ENCODE assay signal across 27 cellular contexts in the genomic region with DNA sequence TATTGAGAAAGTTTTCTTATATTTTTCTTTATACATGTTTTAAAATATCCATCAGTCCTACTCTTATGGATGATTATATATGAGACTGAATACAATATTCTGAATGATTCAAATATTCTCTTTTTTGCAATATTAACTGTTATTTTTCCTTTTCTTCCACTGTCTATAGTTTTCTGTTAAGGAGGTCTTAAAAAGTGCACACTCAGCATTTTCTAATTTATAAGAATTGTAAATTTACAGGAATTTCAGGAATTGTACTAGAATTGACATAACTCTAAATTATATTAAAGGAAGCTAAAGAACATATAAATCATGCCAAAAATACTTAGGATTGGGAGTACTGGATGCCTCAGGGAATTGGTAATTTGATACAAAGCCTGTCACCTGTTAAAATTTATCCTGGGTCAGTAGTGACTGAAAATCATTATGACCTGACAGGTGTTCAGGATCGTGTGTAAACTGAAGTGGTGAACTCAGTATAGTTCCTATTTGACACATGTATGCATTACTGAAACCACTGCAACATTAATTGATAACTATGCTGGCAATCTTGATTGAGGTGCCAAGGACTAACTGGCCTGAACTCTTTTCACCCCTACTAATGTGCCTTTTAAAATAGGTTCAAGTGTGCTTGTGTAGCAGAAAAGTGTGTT. TPM values are rescaled to one million over a fixed set of nuclear protein-coding genes. Genes with fewer than 3 reads are reported as not detected.
DNase-seq lines count a peak whose midpoint lies in the region; ATAC-seq and TF ChIP-seq lines count a peak whose summit lies in the region.
"Had no signal": no experiment of that assay in that cellular context is flagged by ENCODE, and none has a peak within 500 bp of the region (broad histone marks: within the 10 kb centered on the region; RNA-seq: fewer than 3 reads in every experiment).

No MANE protein-coding gene starts in this region.

- H3K27me3 ChIP-seq in GM23338 (ENCODE audit: insufficient read depth) = no peaks in the 10 kb centered on the region
- H3K27me3 ChIP-seq: body of pancreas, transverse colon had no signal

- H3F3A ChIP-seq in GM23338 (replicated peaks; ENCODE audit: low read depth) = no peaks in the 10 kb centered on the region

- H4K20me1 ChIP-seq in GM23338 (replicated peaks; ENCODE audit: insufficient read depth) = no peaks in the 10 kb centered on the region

- ATAC-seq in HG03175 (IDR thresholded peaks at IDR 0.05; ENCODE audit: unreplicated experiment) (peak; percentile 72), GM21786 (IDR thresholded peaks at IDR 0.05; ENCODE audit: unreplicated experiment) (no peak), GM23338 (no peak)
- ATAC-seq: activated CD8-positive, alpha-beta memory T cell treated with anti-CD3 and anti-CD28 coated beads, Interleukin-2, amount 10 ng/mL, durations not matched to agents 7 days and 5 days; body of pancreas had no signal

- H3K4me1 Mint-ChIP-seq in GM23338 = no peaks in the 10 kb centered on the region
- H3K4me1 Mint-ChIP-seq: activated CD8-positive, alpha-beta memory T cell treated with anti-CD3 and anti-CD28 coated beads, Interleukin-2, amount 10 ng/mL, durations not matched to agents 7 days and 5 days; IgD-negative memory B cell had no signal

- no peak overlapping the region for H3K4me2 ChIP-seq in GM23338

- H3K27me3 Mint-ChIP-seq in GM23338 (ENCODE audit: insufficient read depth, low read depth, poor library complexity) = no peaks in the 10 kb centered on the region
- H3K27me3 Mint-ChIP-seq: IgD-negative memory B cell had no signal

- H3K27ac Mint-ChIP-seq in GM23338 = no peak overlapping the region
- H3K27ac Mint-ChIP-seq: activated CD8-positive, alpha-beta memory T cell treated with anti-CD3 and anti-CD28 coated beads, Interleukin-2, amount 10 ng/mL, durations not matched to agents 7 days and 5 days; IgD-negative memory B cell; stimulated activated naive CD8-positive, alpha-beta T cell treated with anti-CD3 and anti-CD28 coated beads, Interleukin-15, Interleukin-2, amounts not matched to agents 100 ng/mL and 50 ng/mL, for 24 hours; T-helper 1 cell treated with Interleukin-12 subunit alpha and Interleukin-12 subunit beta and Interleukin-4 antibody, amounts not matched to agents 30 μg/mL and 1 μg/mL, for 36 hours had no signal

- DNase-seq in DMS153 (lab: John Stamatoyannopoulos, UW) (peak; percentile 28), DMS153 treated with DMSO at 0.1 percent for 48 hours (lab: John Stamatoyannopoulos, UW; ENCODE audit: unreplicated experiment) (no peak), NCI-H526 (lab: John Stamatoyannopoulos, UW) (peak; percentile 21 to 43), left kidney (ENCODE audit: low read depth, low spot score) (peak; percentile 77), pons (ENCODE audit: low spot score) (no peak), GM23338 (ENCODE audit: low spot score) (no peak)
- DNase-seq: activated CD4-positive, alpha-beta T cell treated with anti-CD3 and anti-CD28 coated beads for 4 hours; activated CD8-positive, alpha-beta memory T cell treated with anti-CD3 and anti-CD28 coated beads, Interleukin-2, amount 10 ng/mL, durations not matched to agents 7 days and 5 days; body of pancreas; Caco-2; effector CD8-positive, alpha-beta T cell; foreskin melanocyte; mammary epithelial cell; MM.1S; NCI-H187; stimulated activated CD4-positive, alpha-beta T cell treated with anti-CD3 and anti-CD28 coated beads, Interleukin-4, amount 100 ng/mL, for 24 hours; transverse colon had no signal

- no peaks in the 10 kb centered on the region for H3K9me2 ChIP-seq in GM23338 (ENCODE audit: insufficient read depth)

- H3K4me3 ChIP-seq in GM23338 = no peak overlapping the region
- H3K4me3 ChIP-seq: body of pancreas, transverse colon had no signal

- H3K27ac ChIP-seq in GM23338 (ENCODE audit: low read depth) = no peak overlapping the region
- H3K27ac ChIP-seq: 22Rv1, body of pancreas, HL-60, transverse colon had no signal

- no peaks in the 10 kb centered on the region for H3K79me2 ChIP-seq in GM23338 (replicated peaks; ENCODE audit: insufficient read depth)

- no peaks in the 10 kb centered on the region for H3K36me3 ChIP-seq in GM23338 (ENCODE audit: insufficient read depth)
- H3K36me3 ChIP-seq: transverse colon had no signal

- H3K9me3 Mint-ChIP-seq in GM23338 = no peaks in the 10 kb centered on the region
- H3K9me3 Mint-ChIP-seq: stimulated activated naive CD8-positive, alpha-beta T cell treated with anti-CD3 and anti-CD28 coated beads, Interleukin-15, Interleukin-2, amounts not matched to agents 100 ng/mL and 50 ng/mL, for 24 hours; T-helper 1 cell treated with Interleukin-12 subunit alpha and Interleukin-12 subunit beta and Interleukin-4 antibody, amounts not matched to agents 30 μg/mL and 1 μg/mL, for 36 hours had no signal

- H3K36me3 Mint-ChIP-seq in GM23338 (ENCODE audit: low read depth) = no peaks in the 10 kb centered on the region
- H3K36me3 Mint-ChIP-seq: activated CD8-positive, alpha-beta memory T cell treated with anti-CD3 and anti-CD28 coated beads, Interleukin-2, amount 10 ng/mL, durations not matched to agents 7 days and 5 days; IgD-negative memory B cell had no signal

- H3K4me1 ChIP-seq in GM23338 (ENCODE audit: insufficient read depth) = no peaks in the 10 kb centered on the region
- H3K4me1 ChIP-seq: body of pancreas, Caco-2, transverse colon had no signal

- no peak for TF ChIP-seq CTCF in GM23338 (conservative IDR thresholded peaks at IDR 0.05; ENCODE audit: low read depth in 2 of 2)

- H2AFZ ChIP-seq in GM23338 = no peak overlapping the region

- H3K4me3 Mint-ChIP-seq in GM23338 = no peak overlapping the region
- H3K4me3 Mint-ChIP-seq: activated CD8-positive, alpha-beta memory T cell treated with anti-CD3 and anti-CD28 coated beads, Interleukin-2, amount 10 ng/mL, durations not matched to agents 7 days and 5 days; IgD-negative memory B cell; stimulated activated naive CD8-positive, alpha-beta T cell treated with anti-CD3 and anti-CD28 coated beads, Interleukin-15, Interleukin-2, amounts not matched to agents 100 ng/mL and 50 ng/mL, for 24 hours; T-helper 1 cell treated with Interleukin-12 subunit alpha and Interleukin-12 subunit beta and Interleukin-4 antibody, amounts not matched to agents 30 μg/mL and 1 μg/mL, for 36 hours had no signal

TF ChIP-seq in GM23338, 12 proteins besides CTCF, POLR2A, EP300 and RAD21 (continues in another document):
- no peak for TF ChIP-seq CREB1 (CRISPR knock-in tag; IDR thresholded peaks at IDR 0.05; ENCODE audit: low read depth)
- TF ChIP-seq JUNB (IDR thresholded peaks at IDR 0.05; ENCODE audit: unreplicated experiment) = no peak
- TF ChIP-seq EZH2 (IDR thresholded peaks at IDR 0.05; ENCODE audit: low read depth, unreplicated experiment) = no peak

RNA-seq across cellular contexts. Expression of a gene that starts 30.4 kb away (rescaled TPM):
- total RNA-seq in GM23338 (2014; rRNA removed; shearing (Covaris generic)) = 0.21 TPM in 1 of 2 replicates, not detected in the other
- not detected in 2 replicates for polyA plus RNA-seq in GM23338 (2016; fragmentation: Nextera tagmentation; extraction: Ambion mirVana)
- total RNA-seq: activated CD8-positive, alpha-beta memory T cell treated with anti-CD3 and anti-CD28 coated beads, Interleukin-2, amount 10 ng/mL, durations not matched to agents 7 days and 5 days; body of pancreas; Caco-2; H4; kidney epithelial cell; mammary epithelial cell; SK-MEL-5 had no signal
- polyA plus RNA-seq: IgD-negative memory B cell, mammary epithelial cell had no signal

Comparison
In these comparisons a context has a peak if more than half of its experiments do, and no peak if none do; other contexts are left out.
1. DNase-seq: peak in DMS153 (single experiment), NCI-H526 (2 of 2) and left kidney (single experiment); none in DMS153 treated with DMSO at 0.1 percent for 48 hours (single experiment), pons (single experiment) and GM23338 (single experiment).